Comparison of ENCODE assay signal across 8 cellular contexts in genomic region chr4:165327211-165328100, GRCh38. TPM values are rescaled to one million over a fixed set of nuclear protein-coding genes. Genes with fewer than 3 reads are reported as not detected.
DNase-seq lines count a peak whose midpoint lies in the region; ATAC-seq and TF ChIP-seq lines count a peak whose summit lies in the region.

MSMO1 (plus strand) TSS chr4:165327669; CDS start chr4:165333371, 5,702 bp downstream.

- H4K8ac ChIP-seq in H9 (replicated peaks; ENCODE audit: insufficient read length, low read depth, low read length) = peak within 1 kb of the TSS; percentile 11

- H4K91ac ChIP-seq in H9 (ENCODE audit: insufficient read length, low read depth, low read length) = no peak within 1 kb of the TSS

- H3K9ac ChIP-seq in ES-I3 (ENCODE audit: low read depth, low read length) (peak within 1 kb of the TSS; percentile 81), H9 (ENCODE audit: extremely low read depth, insufficient read length, low read length) (peak within 1 kb of the TSS; percentile 98)

- H3K9me3 Mint-ChIP-seq in H9 (no peaks in the 10 kb centered on the region), natural killer cell (no peaks in the 10 kb centered on the region)

- H3K27ac ChIP-seq in H9 (ENCODE audit: insufficient read length, low read depth, low read length) = peak within 1 kb of the TSS; percentile 86

- TF ChIP-seq POLR2A in Raji (IDR thresholded peaks at IDR 0.05; ENCODE audit: insufficient read depth, low read depth, low read length) = peak; percentile 91

- H3T11ph ChIP-seq in H9 (ENCODE audit: low read length) = no peak within 1 kb of the TSS

- peak within 1 kb of the TSS; percentile 94 for H3K4me2 ChIP-seq in H9 (ENCODE audit: insufficient read depth, insufficient read length, low read length)

- H3K27me3 ChIP-seq in H9 (ENCODE audit: insufficient read depth, low read length) = no peaks in the 10 kb centered on the region

- no peak within 1 kb of the TSS for H2BK12ac ChIP-seq in H9 (ENCODE audit: insufficient read length, low read depth, low read length)

- H2BK20ac ChIP-seq in H9 (ENCODE audit: low read depth, low read length, poor library complexity, severe bottlenecking) = no peak within 1 kb of the TSS

- H3K36me3 ChIP-seq in ES-I3 (ENCODE audit: insufficient read depth, low read length) = no peaks in the 10 kb centered on the region

- H2AK5ac ChIP-seq in H9 (ENCODE audit: insufficient read length, low read length) = peak within 1 kb of the TSS; percentile 16

- H2AFZ ChIP-seq in H9 (ENCODE audit: low read length) = no peak within 1 kb of the TSS

- H3K4me3 ChIP-seq in fibroblast of pulmonary artery (replicated peaks; ENCODE audit: low read depth, low read length) = peak within 1 kb of the TSS; percentile 85

- ATAC-seq in natural killer cell = peak; percentile 93 to 99 (median 95)

- peak within 1 kb of the TSS; percentile 79; the same call in 1 of the 2 replicates for H3K14ac ChIP-seq in H9 (ENCODE audit: insufficient read depth, low read length)

- no peak within 1 kb of the TSS for H2BK15ac ChIP-seq in H9 (ENCODE audit: low read depth, low read length)

- peak within 1 kb of the TSS; percentile 86 for H3K18ac ChIP-seq in H9 (ENCODE audit: insufficient read length, low read depth, low read length)

- peak within 1 kb of the TSS in 2 of 3 experiments; percentile 80 to 85; a peak in 4 of 7 replicates for H3K27ac Mint-ChIP-seq in H9
- H3K27ac Mint-ChIP-seq in natural killer cell = no peak within 1 kb of the TSS

- H3K27me3 Mint-ChIP-seq in H9 (ENCODE audit: low read depth) (no peaks in the 10 kb centered on the region), natural killer cell (ENCODE audit: low read depth in 2 of 2) (no peaks in the 10 kb centered on the region)

- intact Hi-C loops in natural killer cell (cut with micrococcal nuclease) = loop anchor here (1.0 to 5.0 kb wide), 3 partner anchors 120 to 215 kb away; partner anchors contain the start of genes KLHL2 and TMEM192

- peak within 1 kb of the TSS; percentile 22 for H3K56ac ChIP-seq in H9 (ENCODE audit: insufficient read length, low read depth, low read length)

- H3K4me3 Mint-ChIP-seq in H9 (no peak within 1 kb of the TSS; a peak in 1 of 5 replicates), natural killer cell (no peak within 1 kb of the TSS)

- TF ChIP-seq CTCF in H9 (conservative IDR thresholded peaks at IDR 0.05) (no peak), fibroblast of pulmonary artery (IDR thresholded peaks at IDR 0.05; ENCODE audit: low read length, missing control alignments) (no peak), natural killer cell (IDR thresholded peaks at IDR 0.05) (no peak)

- no peaks in the 10 kb centered on the region for H4K20me1 ChIP-seq in H9 (ENCODE audit: control insufficient read depth, insufficient read depth, insufficient read length)

- peak within 1 kb of the TSS; percentile 30 for H4K5ac ChIP-seq in H9 (ENCODE audit: insufficient read length, low read depth, low read length)

- peak within 1 kb of the TSS; percentile 74 for H2BK5ac ChIP-seq in H9 (ENCODE audit: insufficient read length, low read length)

- H3K79me1 ChIP-seq in H9 (ENCODE audit: insufficient read depth, low read depth, low read length, poor library complexity, severe bottlenecking) = no peaks in the 10 kb centered on the region

- H3K23me2 ChIP-seq in H9 (ENCODE audit: insufficient read length, low read depth, low read length, poor library complexity, severe bottlenecking) = peaks cover 11% of the 10 kb centered on the region

- WGBS in H9 (ENCODE audit: extremely low coverage, insufficient read length, low lambda C conversion rate) = no CpG with 5 or more reads among the region's 76 CpGs

- H3K36me3 Mint-ChIP-seq in H9 (ENCODE audit: insufficient read depth in 1 of 3, low read depth in 3 of 3) (peaks cover 18 to 22% (median 20%) of the 10 kb centered on the region in 3 experiments), natural killer cell (no peaks in the 10 kb centered on the region)

- H3K4me1 Mint-ChIP-seq in H9 = peaks cover 40 to 44% of the 10 kb centered on the region in 2 experiments
- peaks cover 24 to 35% of the 10 kb centered on the region in 2 donors for H3K4me1 Mint-ChIP-seq in natural killer cell

- DNase-seq in H9 = peak; percentile 100
- peak; percentile 98 for DNase-seq in M059J (ENCODE audit: low read depth)
- DNase-seq in activated T-helper 9 cell treated with anti-CD3 and anti-CD28 coated beads, Interleukin-2, amount 50 U/mL, for 16 hours (ENCODE audit: low read depth) = peak; percentile 99
- peak; percentile 99 for DNase-seq in fibroblast of pulmonary artery (ENCODE audit: low read depth)
- DNase-seq in natural killer cell = peak; percentile 98
- peak; percentile 99 for DNase-seq in stimulated activated naive CD4-positive, alpha-beta T cell treated with Interleukin-2 at 50 U/mL for 16 hours (lab: John Stamatoyannopoulos, UW)

- H3K4me1 ChIP-seq in ES-I3 (ENCODE audit: insufficient read depth, low read length) = peaks cover 11% of the 10 kb centered on the region; the same call in 1 of the 2 replicates
- no peaks in the 10 kb centered on the region; the same call in 1 of the 2 replicates for H3K4me1 ChIP-seq in H9 (ENCODE audit: insufficient read depth, low read length)

- H3K9me3 ChIP-seq in ES-I3 (ENCODE audit: control insufficient read depth, insufficient read depth, low read length) (no peaks in the 10 kb centered on the region), H9 (ENCODE audit: control insufficient read depth, low read depth, low read length) (no peaks in the 10 kb centered on the region)

- H2BK120ac ChIP-seq in H9 (ENCODE audit: low read depth, low read length, poor library complexity, severe bottlenecking) = no peak within 1 kb of the TSS

- H3K79me2 ChIP-seq in H9 (ENCODE audit: insufficient read depth, low read length) = peaks cover 47% of the 10 kb centered on the region

- H3K23ac ChIP-seq in H9 (ENCODE audit: insufficient read length, low read depth, low read length) = peak within 1 kb of the TSS; percentile 5

- no peak within 1 kb of the TSS for H3K4ac ChIP-seq in H9 (ENCODE audit: low read depth, low read length)

RNA-seq across cellular contexts. Expression of gene MSMO1, which starts in this region (rescaled TPM):
- 68.3 and 79.3 TPM in 2 replicates for total RNA-seq in H9 (2021)
- 184 and 200 TPM in 2 replicates for total RNA-seq in M059J (2014; rRNA removed; shearing (Covaris generic))
- total RNA-seq in natural killer cell = 10 to 100 TPM; 22.5 to 27.7 (median 23.9) TPM

Comparison
In these comparisons a context has a peak if more than half of its experiments do, and no peak if none do; other contexts are left out.
1. Peak in every context shown above with its lines: DNase-seq, ATAC-seq, H3K4me3 ChIP-seq and H3K27ac ChIP-seq.
2. H3K27ac Mint-ChIP-seq: peak in H9 (2 of 3); none in natural killer cell (0 of 2).